In the genomic region with DNA sequence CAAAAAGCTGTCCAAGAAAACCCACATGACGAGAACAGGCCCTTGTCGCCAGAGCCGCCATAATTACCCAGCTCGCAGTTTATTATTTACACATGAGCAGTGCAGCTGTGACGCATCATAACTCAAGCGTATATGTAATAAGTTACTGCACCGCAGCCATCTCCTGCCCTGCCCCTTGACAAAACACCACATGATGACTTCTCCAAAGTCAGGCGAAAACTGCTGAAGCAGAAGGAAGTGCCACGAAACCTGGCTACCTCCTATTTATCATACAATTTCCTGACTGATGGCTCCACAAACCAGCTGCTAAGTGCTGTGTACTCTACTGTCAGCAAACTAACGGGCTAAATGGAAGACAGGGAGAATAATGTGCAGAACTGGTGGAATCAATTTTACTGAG, we compare ENCODE assay signal across 26 cellular contexts.
DNase-seq lines count a peak whose midpoint lies in the region; TF ChIP-seq lines count a peak whose summit lies in the region.
"Had no signal": no experiment of that assay in that cellular context is flagged by ENCODE, and none has a peak within 500 bp of the region (broad histone marks: within the 10 kb centered on the region; RNA-seq: fewer than 3 reads in every experiment).

No MANE protein-coding gene starts in this region.

- in situ Hi-C loops in ACHN (cut with HindIII; ENCODE audit: low pct_ligation_motif_present, low pct_unique_long_range_greater_than_20kb, low sequenced_read_pairs) (no loop called here), KBM-7 (cut with MboI; ENCODE audit: low pct_unique_long_range_greater_than_20kb, low sequenced_read_pairs) (no loop called here)

- H3K4me3 ChIP-seq in SK-N-MC (0 out of 2 replicates have a peak overlapping the region, but pooled peaks have one; percentile 32), adrenal gland (no peak overlapping the region)
- H3K4me3 ChIP-seq: A549, dorsolateral prefrontal cortex, esophagus squamous epithelium, PC-9, right lobe of liver had no signal

- DNase-seq in ACHN (peak; percentile 87), KBM-7 (peak; percentile 7), SK-N-MC (ENCODE audit: low read depth, low spot score) (no peak), kidney tubule cell (ENCODE audit: low spot score) (peak; percentile 86), occipital lobe (lab: John Stamatoyannopoulos, UW) (no peak), adrenal gland (no peak)
- DNase-seq in activated effector memory CD4-positive, alpha-beta T cell treated with anti-CD3 and anti-CD28 coated beads, Interleukin-2, amount 50 U/mL, for 16 hours = no peak
- no peak for DNase-seq in activated CD4-positive, alpha-beta T cell treated with anti-CD3 and anti-CD28 coated beads, Interleukin-2, amount 50 U/mL, for 48 hours
- DNase-seq: activated naive CD8-positive, alpha-beta T cell treated with anti-CD3 and anti-CD28 coated beads, Interleukin-2, amount 50 U/mL, for 24 hours; CD8-positive, alpha-beta T cell; DMS79; dorsolateral prefrontal cortex; esophagus squamous epithelium; hypothalamus; kidney glomerular epithelial cell; midbrain; NCI-H1092; NCI-H2081 treated with DMSO at 0.1 percent for 48 hours; NCI-H524 treated with DMSO at 0.1 percent for 48 hours; PC-9; right lobe of liver; SK-N-SH; T1000; trophoblast cell had no signal

- TF ChIP-seq CTCF in adrenal gland (IDR thresholded peaks at IDR 0.05) = no peak

- 75 to 83% (median 79%) methylated on average over 10 of the region's 10 CpGs for WGBS in adrenal gland, 4 donors

- TF ChIP-seq POLR2A in adrenal gland (IDR thresholded peaks at IDR 0.05) = no peak

- no peaks in the 10 kb centered on the region for H3K4me1 ChIP-seq in adrenal gland (replicated peaks in 1 of 2)
- H3K4me1 ChIP-seq: A549 had no signal

- intact Hi-C loops in adrenal gland (cut with DNase I) = no loop called here

- H3K9me3 ChIP-seq in SK-N-MC (ENCODE audit: low read depth, low read length) (no peaks in the 10 kb centered on the region), adrenal gland (replicated peaks in 1 of 3) (no peaks in the 10 kb centered on the region)
- H3K9me3 ChIP-seq: A549, esophagus squamous epithelium, right lobe of liver, SK-N-SH had no signal

- H3K36me3 ChIP-seq in SK-N-MC (ENCODE audit: insufficient read depth, low read length) (no peaks in the 10 kb centered on the region), adrenal gland (replicated peaks in 1 of 2) (no peaks in the 10 kb centered on the region)
- H3K36me3 ChIP-seq: esophagus squamous epithelium, right lobe of liver had no signal

- H3K27ac ChIP-seq in SK-N-MC (no peak overlapping the region), adrenal gland (no peak overlapping the region)
- H3K27ac ChIP-seq: A549, dorsolateral prefrontal cortex, esophagus squamous epithelium, HL-60, PC-9, right lobe of liver had no signal

- H3K9ac ChIP-seq in SK-N-MC (ENCODE audit: insufficient read length) = no peak overlapping the region
- H3K9ac ChIP-seq: SK-N-SH had no signal

- H3K27me3 ChIP-seq in adrenal gland = no peaks in the 10 kb centered on the region
- H3K27me3 ChIP-seq: dorsolateral prefrontal cortex, esophagus squamous epithelium, right lobe of liver had no signal

Comparison
In these comparisons a context has a peak if more than half of its experiments do, and no peak if none do; other contexts are left out.
1. DNase-seq: peak in ACHN (single experiment), KBM-7 (single experiment) and kidney tubule cell (single experiment); none in SK-N-MC (single experiment), occipital lobe (single experiment), adrenal gland (0 of 7), activated effector memory CD4-positive, alpha-beta T cell treated with anti-CD3 and anti-CD28 coated beads, Interleukin-2, amount 50 U/mL, for 16 hours (single experiment) and activated CD4-positive, alpha-beta T cell treated with anti-CD3 and anti-CD28 coated beads, Interleukin-2, amount 50 U/mL, for 48 hours (0 of 2).